ENCODE assay signal across 8 cellular contexts in genomic region chr1:59007820-59008598, GRCh38.
A peak's percentile ranks its signal among the peaks of the same experiment; 100 is the strongest.
DNase-seq lines count a peak whose midpoint lies in the region; ATAC-seq, FAIRE-seq and TF ChIP-seq lines count a peak whose summit lies in the region.

No MANE protein-coding gene starts in this region.

- DNase-seq in stimulated activated CD4-positive, alpha-beta T cell treated with anti-CD3 and anti-CD28 coated beads, Interleukin-12 subunit alpha, Interleukin-12 subunit beta, amount 100 ng/mL, for 48 hours (ENCODE audit: low read depth in 2 of 3, low spot score in 1 of 3) = peak in 2 of 3 donors; percentile 29 to 51
- DNase-seq in stimulated activated CD4-positive, alpha-beta T cell treated with anti-CD3 and anti-CD28 coated beads, Interleukin-12 subunit alpha, Interleukin-12 subunit beta, amount 100 ng/mL, for 4 hours = no peak
- no peak for DNase-seq in H1 (ENCODE audit: low read depth in 1 of 2, low spot score in 2 of 2)
- DNase-seq in vagina (ENCODE audit: extremely low spot score in 2 of 2) = no peak
- DNase-seq in medulla oblongata (ENCODE audit: extremely low spot score) = no peak
- no peak for DNase-seq in EL
- no peak for DNase-seq in effector CD8-positive, alpha-beta T cell (lab: John Stamatoyannopoulos, UW)

- H3K27ac ChIP-seq in H1 (ENCODE audit: low read depth, low read length) (no peak overlapping the region), vagina (peak overlapping the region; percentile 28)

- H2BK120ac ChIP-seq in H1 (replicated peaks; ENCODE audit: low read depth, low read length) = no peak overlapping the region

- WGBS in H1 (ENCODE audit: extremely low coverage in 1 of 2, insufficient coverage in 1 of 2, insufficient read length in 1 of 2, insufficient replicate concordance in 2 of 2, low coverage in 1 of 2, low lambda C conversion rate in 2 of 2, missing lambda C conversion rate in 1 of 2), 2 experiments = 89% methylated on average over 8 of the region's 8 CpGs; no CpG with 5 or more reads in 1 of the 2 experiments

- no peak overlapping the region for H3K9ac ChIP-seq in H1 (replicated peaks in 1 of 4; ENCODE audit: extremely low read depth in 1 of 4, low read depth in 3 of 4, low read length in 3 of 4)

- no peak for TF ChIP-seq RAD21 in H1 (IDR thresholded peaks at IDR 0.05 in 1 of 2, conservative IDR thresholded peaks at IDR 0.05 in 1 of 2; ENCODE audit: low read depth in 2 of 2, low read length in 2 of 2)

- no peak overlapping the region for H3K14ac ChIP-seq in H1 (ENCODE audit: insufficient read length)

- H3K4ac ChIP-seq in H1 (replicated peaks; ENCODE audit: insufficient read length, low read depth, low read length) = no peak overlapping the region

- H4K20me1 ChIP-seq in H1 (replicated peaks in 1 of 2; ENCODE audit: control insufficient read depth in 1 of 2, insufficient read depth in 2 of 2, low read length in 2 of 2) = no peaks in the 10 kb centered on the region

- TF ChIP-seq EP300 in H1 (IDR thresholded peaks at IDR 0.05; ENCODE audit: borderline replicate concordance in 1 of 2, low read depth in 2 of 2, low read length in 2 of 2) = no peak

- intact Hi-C loops in vagina (cut with DNase I) = no loop called here

- no peak overlapping the region for H3K23ac ChIP-seq in H1 (ENCODE audit: insufficient read length)

- H2BK15ac ChIP-seq in H1 (ENCODE audit: low read length) = no peak overlapping the region; the same call in 1 of the 2 replicates

- no peaks in the 10 kb centered on the region for H3K79me2 ChIP-seq in H1 (ENCODE audit: control insufficient read depth in 1 of 2, insufficient read depth in 2 of 2, low read length in 2 of 2)

- H4K8ac ChIP-seq in H1 (ENCODE audit: extremely low read depth, insufficient read depth, low read length) = no peak overlapping the region

- no peak for TF ChIP-seq CTCF in H1 (IDR thresholded peaks at IDR 0.05; ENCODE audit: control extremely low read depth in 1 of 3, insufficient read depth in 1 of 3, low read depth in 1 of 3, low read length in 3 of 3)
- no peak for TF ChIP-seq CTCF in vagina (IDR thresholded peaks at IDR 0.05)

- H4K91ac ChIP-seq in H1 (replicated peaks; ENCODE audit: insufficient read length, low read length) = no peak overlapping the region

- CTCF ChIA-PET in H1 (lab: Charles Lee; ENCODE audit: partially characterized antibody) = no interaction called here

- no peak overlapping the region for H2AK5ac ChIP-seq in H1 (ENCODE audit: low read depth, low read length)

- no peak overlapping the region; the same call in 1 of the 2 replicates for H2AFZ ChIP-seq in H1 (ENCODE audit: low read length)

- TF ChIP-seq POLR2A in H1 (IDR thresholded peaks at IDR 0.05; ENCODE audit: control extremely low read depth in 1 of 2, low read depth in 2 of 2, low read length in 2 of 2) (no peak), vagina (IDR thresholded peaks at IDR 0.05) (no peak)

- no peak overlapping the region for H2BK12ac ChIP-seq in H1 (ENCODE audit: low read depth, low read length)

- H4K5ac ChIP-seq in H1 (ENCODE audit: insufficient read length, low read depth, low read length) = no peak overlapping the region

- H3K23me2 ChIP-seq in H1 (ENCODE audit: low read depth, low read length) = no peaks in the 10 kb centered on the region; the same call in 1 of the 2 replicates

- H3K79me1 ChIP-seq in H1 (ENCODE audit: low read depth, low read length) = no peaks in the 10 kb centered on the region

- H3K9me3 ChIP-seq in H1 (ENCODE audit: insufficient read depth in 2 of 2, low read depth in 1 of 2, low read length in 1 of 2) = no peaks in the 10 kb centered on the region
- H3K9me3 ChIP-seq in vagina = no peaks in the 10 kb centered on the region

- POLR2A ChIA-PET in H1 (lab: Charles Lee; ENCODE audit: partially characterized antibody) = no interaction called here

- H3K4me2 ChIP-seq in H1 (ENCODE audit: insufficient read depth in 1 of 2, low read depth in 2 of 2, low read length in 2 of 2) = no peak overlapping the region

- H2BK5ac ChIP-seq in H1 (ENCODE audit: low read depth, low read length) = no peak overlapping the region

- H3K36me3 ChIP-seq in H1 (ENCODE audit: control insufficient read depth in 2 of 4, insufficient read depth in 4 of 4, low read length in 3 of 4) (no peaks in the 10 kb centered on the region), vagina (no peaks in the 10 kb centered on the region)

- H3K56ac ChIP-seq in H1 (replicated peaks; ENCODE audit: insufficient read length, low read depth, low read length) = no peak overlapping the region

- H3K27me3 ChIP-seq in H1 (replicated peaks in 1 of 4; ENCODE audit: control insufficient read depth in 3 of 4, extremely low read depth in 1 of 4, insufficient read depth in 3 of 4, low read length in 3 of 4) (no peaks in the 10 kb centered on the region), vagina (no peaks in the 10 kb centered on the region)

- no peak for FAIRE-seq in H1 (lab: Jason Lieb, UNC)

- H3K4me1 ChIP-seq in H1 (replicated peaks in 1 of 4; ENCODE audit: control insufficient read depth in 3 of 4, insufficient read depth in 4 of 4, low read length in 3 of 4) = peaks cover 0 to 6% (median 4%) of the 10 kb centered on the region in 4 experiments; a peak in 5 of 7 replicates
- H3K4me1 ChIP-seq in vagina = peaks cover 17% of the 10 kb centered on the region

- peak; percentile 47 for ATAC-seq in HG03520 (IDR thresholded peaks at IDR 0.05; ENCODE audit: unreplicated experiment)

- H3K4me3 ChIP-seq in H1 (ENCODE audit: extremely low read depth in 1 of 4, insufficient read depth in 2 of 4, low read depth in 3 of 4, low read length in 4 of 4) (no peak overlapping the region), vagina (no peak overlapping the region)

- H3K18ac ChIP-seq in H1 (ENCODE audit: extremely low read depth, low read length) = 0 out of 2 replicates have a peak overlapping the region, but pooled peaks have one; percentile 25

- no peak overlapping the region for H2BK20ac ChIP-seq in H1 (ENCODE audit: low read length)

TF ChIP-seq in H1, 55 proteins besides CTCF, POLR2A, EP300 and RAD21:
- TF ChIP-seq FOSL1 (IDR thresholded peaks at IDR 0.05; ENCODE audit: insufficient read depth, low read depth, low read length) (no peak), NANOG (IDR thresholded peaks at IDR 0.05; ENCODE audit: insufficient read depth, low read depth, low read length, poor library complexity, severe bottlenecking) (no peak), BACH1 (IDR thresholded peaks at IDR 0.05; ENCODE audit: low read length) (no peak)
TF ChIP-seq in H1: peak in this region for 0.

Comparison
In these comparisons a context has a peak if more than half of its experiments do, and no peak if none do; other contexts are left out.
1. DNase-seq: peak in stimulated activated CD4-positive, alpha-beta T cell treated with anti-CD3 and anti-CD28 coated beads, Interleukin-12 subunit alpha, Interleukin-12 subunit beta, amount 100 ng/mL, for 48 hours (2 of 3); none in stimulated activated CD4-positive, alpha-beta T cell treated with anti-CD3 and anti-CD28 coated beads, Interleukin-12 subunit alpha, Interleukin-12 subunit beta, amount 100 ng/mL, for 4 hours (single experiment), H1 (0 of 2), vagina (0 of 2), medulla oblongata (single experiment), EL (single experiment) and effector CD8-positive, alpha-beta T cell (single experiment).